ENCODE assay signal across 34 cellular contexts in genomic region chr19:1806184-1807029, GRCh38. TPM values are rescaled to one million over a fixed set of nuclear protein-coding genes. Genes with fewer than 3 reads are reported as not detected.
"Had no signal": no experiment of that assay in that cellular context is flagged by ENCODE, and none has a peak within 500 bp of the region (broad histone marks: within the 10 kb centered on the region; RNA-seq: fewer than 3 reads in every experiment).

No MANE protein-coding gene starts in this region.

- H2AFZ ChIP-seq: neural progenitor cell had no signal

- H3K4me1 ChIP-seq: neural progenitor cell, right lobe of liver, testis, upper lobe of right lung, uterus had no signal

- H3K4me1 Mint-ChIP-seq: mesothelial cell of epicardium, nephron had no signal

- H3K4me3 ChIP-seq: heart left ventricle, left lung, lung, neural progenitor cell, ovary, right atrium auricular region, right lobe of liver, smooth muscle cell, stomach, testis, thyroid gland, transverse colon, upper lobe of right lung, uterus had no signal

- H3K4me2 ChIP-seq: neural progenitor cell, smooth muscle cell had no signal

- H3K36me3 Mint-ChIP-seq: immature natural killer cell; mesothelial cell of epicardium; naive thymus-derived CD8-positive, alpha-beta T cell; neural progenitor cell; stimulated activated naive B cell treated with anti-CD40 and anti-IgM and Interleukin-4, amounts not matched to agents 10 μg/mL and 1 μg/mL and 100 μg/mL, for 72 hours had no signal

- ATAC-seq: heart left ventricle; left colon; left lung; naive thymus-derived CD8-positive, alpha-beta T cell; right lobe of liver; stimulated activated naive B cell treated with anti-CD40 and anti-IgM and Interleukin-4, amounts not matched to agents 10 μg/mL and 1 μg/mL and 100 μg/mL, for 72 hours; stimulated activated naive CD8-positive, alpha-beta T cell treated with anti-CD3 and anti-CD28 coated beads, Interleukin-15, Interleukin-2, amounts not matched to agents 100 U/mL and 50 U/mL, for 24 hours; upper lobe of right lung had no signal

- H3K36me3 ChIP-seq: heart left ventricle, neural progenitor cell, ovary, right atrium auricular region, right lobe of liver, stomach, thyroid gland, transverse colon, upper lobe of right lung, uterus had no signal

- H3K4me3 Mint-ChIP-seq: immature natural killer cell; mesothelial cell of epicardium; naive thymus-derived CD8-positive, alpha-beta T cell; nephron; neural progenitor cell; stimulated activated naive B cell treated with anti-CD40 and anti-IgM and Interleukin-4, amounts not matched to agents 10 μg/mL and 1 μg/mL and 100 μg/mL, for 72 hours had no signal

- DNase-seq: hypothalamus; immature natural killer cell; kidney; left colon; mesendoderm; stimulated activated CD4-positive, alpha-beta T cell treated with anti-CD3 and anti-CD28 coated beads, Interleukin-1b, Interleukin-23, amount 100 ng/mL, for 48 hours; stimulated activated CD4-positive, alpha-beta T cell treated with anti-CD3 and anti-CD28 coated beads, Interleukin-2, amount 100 ng/mL, for 48 hours; stimulated activated CD4-positive, alpha-beta T cell treated with anti-CD3 and anti-CD28 coated beads, Interleukin-4, amount 100 ng/mL, for 4 hours; stimulated activated CD8-positive, alpha-beta memory T cell treated with anti-CD3 and anti-CD28 coated beads, Interleukin-4, amount 100 ng/mL, for 48 hours; stimulated activated naive B cell treated with anti-CD40 and anti-IgM and Interleukin-4, amounts not matched to agents 10 μg/mL and 1 μg/mL and 100 μg/mL, for 72 hours; stimulated activated naive CD8-positive, alpha-beta T cell treated with anti-CD3 and anti-CD28 coated beads, Interleukin-15, Interleukin-2, amounts not matched to agents 100 U/mL and 50 U/mL, for 24 hours; stomach; testis; thyroid gland; transverse colon; upper lobe of right lung; uterus had no signal

- H3K27ac ChIP-seq: heart left ventricle, left lung, neural progenitor cell, ovary, right atrium auricular region, right lobe of liver, stomach, testis, thyroid gland, transverse colon, upper lobe of right lung, uterus had no signal

- H3K9me3 Mint-ChIP-seq: immature natural killer cell; mesothelial cell of epicardium; naive thymus-derived CD8-positive, alpha-beta T cell; nephron; neural progenitor cell; stimulated activated naive B cell treated with anti-CD40 and anti-IgM and Interleukin-4, amounts not matched to agents 10 μg/mL and 1 μg/mL and 100 μg/mL, for 72 hours had no signal

- H3K9me3 ChIP-seq: heart left ventricle, left lung, ovary, right atrium auricular region, right lobe of liver, stomach, testis, thyroid gland, transverse colon, upper lobe of right lung, uterus had no signal

- H3K27ac Mint-ChIP-seq: mesothelial cell of epicardium; nephron; neural progenitor cell; progenitor cell of endocrine pancreas; stimulated activated naive B cell treated with anti-CD40 and anti-IgM and Interleukin-4, amounts not matched to agents 10 μg/mL and 1 μg/mL and 100 μg/mL, for 72 hours had no signal

- H3K27me3 Mint-ChIP-seq: naive thymus-derived CD8-positive, alpha-beta T cell; stimulated activated naive B cell treated with anti-CD40 and anti-IgM and Interleukin-4, amounts not matched to agents 10 μg/mL and 1 μg/mL and 100 μg/mL, for 72 hours had no signal

- H3K27me3 ChIP-seq: heart left ventricle, left lung, ovary, right atrium auricular region, right lobe of liver, stomach, testis, thyroid gland, transverse colon, upper lobe of right lung, uterus had no signal

- H3K9ac ChIP-seq: neural progenitor cell had no signal

RNA-seq across cellular contexts. Expression of gene ONECUT3, which starts 53.1 kb away (rescaled TPM):
- total RNA-seq: heart left ventricle; kidney; left colon; left lung; liver; lung; mesothelial cell of epicardium; naive thymus-derived CD8-positive, alpha-beta T cell; omental fat pad; pulmonary artery endothelial cell; renal cortical epithelial cell; right atrium auricular region; right lobe of liver; skeletal muscle tissue; smooth muscle cell; thyroid gland; transverse colon; upper lobe of right lung; uterus had no signal
- polyA plus RNA-seq: heart left ventricle; immature natural killer cell; liver; lung; naive thymus-derived CD8-positive, alpha-beta T cell; ovary; smooth muscle cell had no signal
